9 cellular contexts compared by ENCODE assay signal in genomic region chr5:94746731-94747124, GRCh38.
DNase-seq lines count a peak whose midpoint lies in the region; ATAC-seq and TF ChIP-seq lines count a peak whose summit lies in the region.
"Had no signal": no experiment of that assay in that cellular context is flagged by ENCODE, and none has a peak within 500 bp of the region (broad histone marks: within the 10 kb centered on the region; RNA-seq: fewer than 3 reads in every experiment).

No MANE protein-coding gene starts in this region.

- H3K36me3 Mint-ChIP-seq in activated CD8-positive, alpha-beta T cell treated with anti-CD3 and anti-CD28 coated beads for 36 hours (ENCODE audit: low read depth) = no peaks in the 10 kb centered on the region

- no peak overlapping the region for H3K4me3 Mint-ChIP-seq in activated CD8-positive, alpha-beta T cell treated with anti-CD3 and anti-CD28 coated beads for 36 hours

- peaks cover 13% of the 10 kb centered on the region for H3K4me1 Mint-ChIP-seq in activated CD8-positive, alpha-beta T cell treated with anti-CD3 and anti-CD28 coated beads for 36 hours (ENCODE audit: low read depth)

- DNase-seq in NOMO-1 (lab: John Stamatoyannopoulos, UW; ENCODE audit: unreplicated experiment in 2 of 2) = peak; percentile 79 to 85
- DNase-seq in non-pigmented ciliary epithelial cell (ENCODE audit: low read depth) = peak; percentile 15
- no peak for DNase-seq in substantia nigra (lab: John Stamatoyannopoulos, UW)
- no peak for DNase-seq in activated CD8-positive, alpha-beta T cell treated with anti-CD3 and anti-CD28 coated beads for 36 hours
- no peak for DNase-seq in NCI-H748 treated with DMSO at 0.1 percent for 48 hours (lab: John Stamatoyannopoulos, UW)
- DNase-seq in NCI-H2107 (lab: John Stamatoyannopoulos, UW) = no peak
- DNase-seq: colonic mucosa had no signal

- CTCF ChIA-PET in activated CD8-positive, alpha-beta T cell treated with anti-CD3 and anti-CD28 coated beads for 36 hours (lab: Charles Lee) = interaction anchor here (0.9 to 2.4 kb wide), 2 partner anchors 8 to 16 kb away, joined by 3 to 16 read pairs; no protein-coding TSS in a partner anchor

- no peaks in the 10 kb centered on the region for H3K9me3 Mint-ChIP-seq in activated CD8-positive, alpha-beta T cell treated with anti-CD3 and anti-CD28 coated beads for 36 hours

- POLR2A ChIA-PET in activated CD8-positive, alpha-beta T cell treated with anti-CD3 and anti-CD28 coated beads for 36 hours (lab: Charles Lee) = interaction anchor here (0.6 kb wide), 1 partner anchor 97 kb away, joined by 3 read pairs; no protein-coding TSS in a partner anchor

- peak; percentile 62 for ATAC-seq in GM18907 (IDR thresholded peaks at IDR 0.05; ENCODE audit: unreplicated experiment)
- ATAC-seq in HG02884 (IDR thresholded peaks at IDR 0.05; ENCODE audit: unreplicated experiment) = peak; percentile 38
- no peak for ATAC-seq in activated CD8-positive, alpha-beta T cell treated with anti-CD3 and anti-CD28 coated beads for 36 hours

- TF ChIP-seq CTCF in activated CD8-positive, alpha-beta T cell treated with anti-CD3 and anti-CD28 coated beads for 36 hours (IDR thresholded peaks at IDR 0.05) = no peak

- H3K27ac ChIP-seq in substantia nigra (ENCODE audit: low read depth, low read length, poor library complexity, severe bottlenecking) = no peak overlapping the region
- H3K27ac ChIP-seq: colonic mucosa had no signal

- H3K27ac Mint-ChIP-seq in activated CD8-positive, alpha-beta T cell treated with anti-CD3 and anti-CD28 coated beads for 36 hours = no peak overlapping the region

- intact Hi-C loops in activated CD8-positive, alpha-beta T cell treated with anti-CD3 and anti-CD28 coated beads for 36 hours (cut with micrococcal nuclease) = no loop called here

- no peaks in the 10 kb centered on the region for H3K27me3 Mint-ChIP-seq in activated CD8-positive, alpha-beta T cell treated with anti-CD3 and anti-CD28 coated beads for 36 hours

Comparison
In these comparisons a context has a peak if more than half of its experiments do, and no peak if none do; other contexts are left out.
1. DNase-seq: peak in NOMO-1 (2 of 2) and non-pigmented ciliary epithelial cell (single experiment); none in substantia nigra (0 of 49), activated CD8-positive, alpha-beta T cell treated with anti-CD3 and anti-CD28 coated beads for 36 hours (single experiment), NCI-H748 treated with DMSO at 0.1 percent for 48 hours (single experiment) and NCI-H2107 (single experiment).